13 cellular contexts compared by ENCODE assay signal in genomic region chr3:66452247-66453040, GRCh38. TPM values are rescaled to one million over a fixed set of nuclear protein-coding genes. Genes with fewer than 3 reads are reported as not detected.
A peak's percentile ranks its signal among the peaks of the same experiment; 100 is the strongest.
DNase-seq lines count a peak whose midpoint lies in the region; ATAC-seq and TF ChIP-seq lines count a peak whose summit lies in the region.
"Had no signal": no experiment of that assay in that cellular context is flagged by ENCODE, and none has a peak within 500 bp of the region (broad histone marks: within the 10 kb centered on the region; RNA-seq: fewer than 3 reads in every experiment).

No MANE protein-coding gene starts in this region.

- H3K27me3 ChIP-seq in neutrophil = no peaks in the 10 kb centered on the region

- peaks cover 57 to 64% of the 10 kb centered on the region in 2 experiments for H3K4me1 ChIP-seq in neutrophil (ENCODE audit: control insufficient read depth in 1 of 2, insufficient read depth in 1 of 2, low read depth in 1 of 2, low read length in 1 of 2)

- peak overlapping the region; percentile 73 for H3K27ac ChIP-seq in neutrophil

- H3K9me3 ChIP-seq in neutrophil = no peaks in the 10 kb centered on the region

- no peak for ATAC-seq in GM21528 (IDR thresholded peaks at IDR 0.05; ENCODE audit: low FRiP score, unreplicated experiment)
- ATAC-seq: activated CD8-positive, alpha-beta T cell treated with anti-CD3 and anti-CD28 coated beads for 36 hours had no signal

- H3K4me3 ChIP-seq in fibroblast of pulmonary artery (replicated peaks; ENCODE audit: low read depth, low read length) = no peak overlapping the region
- H3K4me3 ChIP-seq in neutrophil (ENCODE audit: low read depth in 1 of 2, low read length in 1 of 2) = no peak overlapping the region

- DNase-seq in Ammon's horn (ENCODE audit: low spot score) (peak; percentile 79), NCI-H524 treated with DMSO at 0.1 percent for 48 hours (lab: John Stamatoyannopoulos, UW) (peak; percentile 49), fibroblast of pulmonary artery (ENCODE audit: low read depth) (peak; percentile 46), iPS-NIHi11 (ENCODE audit: low spot score) (no peak), ureter (ENCODE audit: low spot score) (no peak), NCI-H1048 (lab: John Stamatoyannopoulos, UW) (no peak)
- DNase-seq: activated CD8-positive, alpha-beta T cell treated with anti-CD3 and anti-CD28 coated beads for 36 hours; EL; IMR-90; kidney; posterior cingulate gyrus had no signal

- TF ChIP-seq CTCF in fibroblast of pulmonary artery (IDR thresholded peaks at IDR 0.05; ENCODE audit: low read length, missing control alignments) (peak; percentile 2), neutrophil (IDR thresholded peaks at IDR 0.05) (no peak)

- H3K36me3 ChIP-seq in neutrophil = peaks cover 4% of the 10 kb centered on the region

RNA-seq across cellular contexts. Expression of gene LRIG1, which starts 48.4 kb away (rescaled TPM):
- 15.8 TPM for total RNA-seq in ureter

Comparison
In these comparisons a context has a peak if more than half of its experiments do, and no peak if none do; other contexts are left out.
1. DNase-seq: peak in Ammon's horn (single experiment), NCI-H524 treated with DMSO at 0.1 percent for 48 hours (single experiment) and fibroblast of pulmonary artery (single experiment); none in iPS-NIHi11 (single experiment), ureter (single experiment) and NCI-H1048 (single experiment).